ENCODE assay signal across 2 cellular contexts in genomic region chr5:165705960-165706359, GRCh38.
TF ChIP-seq lines count a peak whose summit lies in the region.

No MANE protein-coding gene starts in this region.

TF ChIP-seq in GM23338, 12 proteins besides CTCF, POLR2A, EP300 and RAD21 (continued from another document):
- TF ChIP-seq ETS1 (IDR thresholded peaks at IDR 0.05), result no peak
- TF ChIP-seq ZNF331 (CRISPR knock-in tag; IDR thresholded peaks at IDR 0.05; ENCODE audit: low read depth), result no peak
- no peak for TF ChIP-seq STAT1 (IDR thresholded peaks at IDR 0.05; ENCODE audit: unreplicated experiment)
- TF ChIP-seq EZH2phosphoT487 (IDR thresholded peaks at IDR 0.05; ENCODE audit: unreplicated experiment), result no peak
- TF ChIP-seq JUNB (IDR thresholded peaks at IDR 0.05; ENCODE audit: unreplicated experiment), result no peak
- no peak for TF ChIP-seq ZNF114 (CRISPR knock-in tag; IDR thresholded peaks at IDR 0.05)
- TF ChIP-seq ZNF462 (CRISPR knock-in tag; IDR thresholded peaks at IDR 0.05), result no peak
- TF ChIP-seq POLR2AphosphoS5 (IDR thresholded peaks at IDR 0.05; ENCODE audit: low read depth), result no peak
- no peak for TF ChIP-seq EZH2 (IDR thresholded peaks at IDR 0.05; ENCODE audit: low read depth, unreplicated experiment)
- TF ChIP-seq CREB1 (CRISPR knock-in tag; IDR thresholded peaks at IDR 0.05; ENCODE audit: low read depth), result no peak
- TF ChIP-seq REST (IDR thresholded peaks at IDR 0.05; ENCODE audit: unreplicated experiment), result no peak

TF ChIP-seq in H1, 55 proteins besides CTCF, POLR2A, EP300 and RAD21 (continued from another document):
- no peak for TF ChIP-seq SIRT6 (IDR thresholded peaks at IDR 0.05; ENCODE audit: low read length)
- TF ChIP-seq GTF2F1 (IDR thresholded peaks at IDR 0.05; ENCODE audit: borderline replicate concordance, low read depth, low read length), result no peak
- no peak for TF ChIP-seq RNF2 (IDR thresholded peaks at IDR 0.05; ENCODE audit: borderline replicate concordance, low read depth, low read length, missing control alignments, poor library complexity, severe bottlenecking)
- TF ChIP-seq CBX5 (IDR thresholded peaks at IDR 0.05; ENCODE audit: low read depth, low read length), result no peak
- no peak for TF ChIP-seq KDM4A (IDR thresholded peaks at IDR 0.05; ENCODE audit: low read depth, low read length, severe bottlenecking)
- TF ChIP-seq GABPA (IDR thresholded peaks at IDR 0.05; ENCODE audit: borderline replicate concordance, insufficient read depth, low read length), result no peak
- no peak for TF ChIP-seq SAP30 (IDR thresholded peaks at IDR 0.05; ENCODE audit: insufficient read depth, insufficient replicate concordance, low read length)
